8 cellular contexts compared by ENCODE assay signal in genomic region chr9:104808030-104808614, GRCh38. TPM values are rescaled to one million over a fixed set of nuclear protein-coding genes. Genes with fewer than 3 reads are reported as not detected.
DNase-seq lines count a peak whose midpoint lies in the region; ATAC-seq, FAIRE-seq and TF ChIP-seq lines count a peak whose summit lies in the region.

No MANE protein-coding gene starts in this region.

- POLR2A ChIA-PET in K562 (lab: Yijun Ruan, JAX) = interaction anchor here (1.3 kb wide), 1 partner anchor 10 kb away, joined by 4 read pairs; no protein-coding TSS in a partner anchor
- POLR2A ChIA-PET in activated CD4-positive, alpha-beta T cell treated with anti-CD3 and anti-CD28 coated beads, Interleukin-2, amount 10 ng/mL, durations not matched to agents 7 days and 5 days (lab: Charles Lee) = no interaction called here

- H3K9me3 Mint-ChIP-seq in activated CD4-positive, alpha-beta T cell treated with anti-CD3 and anti-CD28 coated beads, Interleukin-2, amount 10 ng/mL, durations not matched to agents 7 days and 5 days = no peaks in the 10 kb centered on the region

- DNase-seq in DMS153 (lab: John Stamatoyannopoulos, UW) (peak; percentile 25), NCI-H1105 (lab: John Stamatoyannopoulos, UW) (peak; percentile 57), K562 (ENCODE audit: extremely low read depth in 1 of 4, low spot score in 3 of 4) (peak in 1 of 4 experiments; percentile 21), left kidney (ENCODE audit: low read depth, low spot score) (peak; percentile 19)
- DNase-seq in activated CD4-positive, alpha-beta T cell treated with anti-CD3 and anti-CD28 coated beads, Interleukin-2, amount 10 ng/mL, durations not matched to agents 7 days and 5 days = no peak
- no peak for DNase-seq in effector CD4-positive, alpha-beta T cell

- CTCF ChIA-PET in K562 (lab: Yijun Ruan, JAX; ENCODE audit: low intra/inter-chr PET ratio) = no interaction called here
- CTCF ChIA-PET in activated CD4-positive, alpha-beta T cell treated with anti-CD3 and anti-CD28 coated beads, Interleukin-2, amount 10 ng/mL, durations not matched to agents 7 days and 5 days (lab: Charles Lee) = interaction anchor here (1.0 kb wide), 1 partner anchor 9 kb away, joined by 3 read pairs; no protein-coding TSS in a partner anchor

- intact Hi-C loops in K562 (cut with micrococcal nuclease) = no loop called here

- in situ Hi-C loops in K562 (cut with MboI) = no loop called here

- H3K79me2 ChIP-seq in K562 (ENCODE audit: control insufficient read depth, insufficient read depth, low read length) = no peaks in the 10 kb centered on the region

- TF ChIP-seq POLR2A in K562 (conservative IDR thresholded peaks at IDR 0.05) = no peak

- H3K27me3 ChIP-seq in K562 (ENCODE audit: control insufficient read depth in 2 of 2, insufficient read depth in 2 of 2, low read length in 2 of 2) = peaks cover 13 to 18% of the 10 kb centered on the region in 2 experiments; a peak in 4 of 5 replicates

- H3K4me2 ChIP-seq in K562 (ENCODE audit: insufficient read depth, low read length) = no peak overlapping the region

- H3K27ac Mint-ChIP-seq in activated CD4-positive, alpha-beta T cell treated with anti-CD3 and anti-CD28 coated beads, Interleukin-2, amount 10 ng/mL, durations not matched to agents 7 days and 5 days = no peak overlapping the region

- H3K36me3 ChIP-seq in K562 (ENCODE audit: control insufficient read depth, insufficient read depth, low read length) = no peaks in the 10 kb centered on the region

- no peak overlapping the region for H3K27ac ChIP-seq in K562 (ENCODE audit: extremely low read depth, low read depth, low read length)

- TF ChIP-seq CTCF in K562 (IDR thresholded peaks at IDR 0.05 in 2 of 3, conservative IDR thresholded peaks at IDR 0.05 in 1 of 3; ENCODE audit: insufficient read depth in 2 of 3, low read depth in 1 of 3, low read length in 3 of 3) = peak in 2 of 3 experiments; percentile 13 to 35; a peak in 2 of 6 replicates

- no peaks in the 10 kb centered on the region for H3K36me3 Mint-ChIP-seq in activated CD4-positive, alpha-beta T cell treated with anti-CD3 and anti-CD28 coated beads, Interleukin-2, amount 10 ng/mL, durations not matched to agents 7 days and 5 days (ENCODE audit: low read depth)

- no TSS peak for BruUV-seq in K562 (replicated peaks; lab: Mats Ljungman, UMichigan)

- no peak overlapping the region for H3K4me3 ChIP-seq in K562

- peak; percentile 43 to 57 for TF ChIP-seq RAD21 in K562 (CRISPR knock-in tag; conservative IDR thresholded peaks at IDR 0.05 in 1 of 2, IDR thresholded peaks at IDR 0.05 in 1 of 2)

- no peaks in the 10 kb centered on the region for H3K9me3 ChIP-seq in K562 (replicated peaks; ENCODE audit: control insufficient read depth, insufficient read depth, low read depth, low read length)

- no peak overlapping the region for H3K4me3 Mint-ChIP-seq in activated CD4-positive, alpha-beta T cell treated with anti-CD3 and anti-CD28 coated beads, Interleukin-2, amount 10 ng/mL, durations not matched to agents 7 days and 5 days

- H3K27me3 Mint-ChIP-seq in activated CD4-positive, alpha-beta T cell treated with anti-CD3 and anti-CD28 coated beads, Interleukin-2, amount 10 ng/mL, durations not matched to agents 7 days and 5 days = no peaks in the 10 kb centered on the region

- H3K9me1 ChIP-seq in K562 (ENCODE audit: control insufficient read depth, insufficient read depth, low read length) = no peaks in the 10 kb centered on the region

- no peaks in the 10 kb centered on the region for H3K4me1 Mint-ChIP-seq in activated CD4-positive, alpha-beta T cell treated with anti-CD3 and anti-CD28 coated beads, Interleukin-2, amount 10 ng/mL, durations not matched to agents 7 days and 5 days

- no peaks in the 10 kb centered on the region for H3K4me1 ChIP-seq in K562 (replicated peaks in 1 of 2; ENCODE audit: control insufficient read depth in 2 of 2, insufficient read depth in 2 of 2, low read length in 2 of 2)

- no peak for FAIRE-seq in K562 (lab: Jason Lieb, UNC)

- 0% methylated on average over 3 of the region's 3 CpGs for WGBS in K562 (ENCODE audit: insufficient coverage, low coverage, missing lambda C conversion rate)

- no peak overlapping the region for H3K9ac ChIP-seq in K562 (ENCODE audit: insufficient read depth in 1 of 2, low read depth in 2 of 2, low read length in 2 of 2)

- no peak for TF ChIP-seq EP300 in K562 (IDR thresholded peaks at IDR 0.05; ENCODE audit: low read length)

- H4K20me1 ChIP-seq in K562 (replicated peaks; ENCODE audit: control insufficient read depth, insufficient read depth, low read length) = no peaks in the 10 kb centered on the region

- ATAC-seq in K562 (peak; percentile 58; the same call in 2 of the 3 replicates), GM21447 (IDR thresholded peaks at IDR 0.05; ENCODE audit: unreplicated experiment) (no peak), GM21717 (IDR thresholded peaks at IDR 0.05; ENCODE audit: unreplicated experiment) (no peak)

- H2AFZ ChIP-seq in K562 (ENCODE audit: low read depth, low read length) = no peak overlapping the region

TF ChIP-seq in K562, 482 proteins besides CTCF, POLR2A, EP300 and RAD21 (continues in another document):
- peak; percentile 28; the same call in 1 of the 2 replicates for TF ChIP-seq NFIC (IDR thresholded peaks at IDR 0.05)

RNA-seq across cellular contexts. Expression of gene NIPSNAP3B, which starts 44.2 kb away (rescaled TPM):
- total RNA-seq in K562 (2011; cell fraction: chromatin; rRNA removed; ENCODE audit: low replicate concordance) = 4.5 and 10.5 TPM in 2 replicates
- 1.7 and 2.3 TPM in 2 replicates for total RNA-seq in K562 (2011; cell fraction: nucleolus; rRNA removed)
- total RNA-seq in K562 (2011; cell fraction: nucleoplasm; rRNA removed) = 2.8 and 4.2 TPM in 2 replicates
- total RNA-seq in K562 (2014; rRNA removed) (1.4 and 3.1 TPM in 2 replicates), K562 (2014; rRNA removed; fragmentation: Illumina TruSeq; extraction: Trizol) (3.3 and 3.9 TPM in 2 replicates), K562 (2015; rRNA removed; fragmentation: Illumina TruSeq; extraction: Trizol) (2.5 and 2.7 TPM in 2 replicates), K562 (2021) (2.2 and 4.3 TPM in 2 replicates)
- polyA plus RNA-seq in K562 (2011; rRNA removed) (6.6 and 9.9 TPM in 2 replicates), K562 (2014; fragmentation: Illumina TruSeq; extraction: Trizol) (2.2 and 2.6 TPM in 2 replicates), K562 (2014; fragmentation: Nextera tagmentation; extraction: Ambion mirVana) (1 to 10 TPM; 6.3 to 8.3 TPM), K562 (2014; rRNA removed) (2.1 and 5.9 TPM in 2 replicates)
- polyA plus RNA-seq in K562 (2011; cell fraction: cytosol; rRNA removed) = 0.72 and 3.2 TPM in 2 replicates
- polyA plus RNA-seq in K562 (2011; cell fraction: nucleus; rRNA removed) = 8.3 and 16.0 TPM in 2 replicates
- polyA plus RNA-seq in K562 (2012) = 2.0 and 3.6 TPM in 2 replicates
- polyA minus RNA-seq in K562 (2011; rRNA and poly(A)+ RNA removed) = 5.0 and 6.0 TPM in 2 replicates
- 1.8 and 2.8 TPM in 2 replicates for polyA minus RNA-seq in K562 (2011; cell fraction: cytosol; rRNA and poly(A)+ RNA removed)
- 4.3 and 9.3 TPM in 2 replicates for polyA minus RNA-seq in K562 (2011; cell fraction: nucleus; rRNA and poly(A)+ RNA removed)
- total RNA-seq in activated CD4-positive, alpha-beta T cell treated with anti-CD3 and anti-CD28 coated beads, Interleukin-2, amount 10 ng/mL, durations not matched to agents 7 days and 5 days = under 1 TPM; 0.74 to 0.79 TPM

Comparison
In these comparisons a context has a peak if more than half of its experiments do, and no peak if none do; other contexts are left out.
1. DNase-seq: peak in DMS153 (single experiment), NCI-H1105 (single experiment) and left kidney (single experiment); none in activated CD4-positive, alpha-beta T cell treated with anti-CD3 and anti-CD28 coated beads, Interleukin-2, amount 10 ng/mL, durations not matched to agents 7 days and 5 days (single experiment) and effector CD4-positive, alpha-beta T cell (single experiment).